In genomic region chr18:56176750-56177149, GRCh38 we compare ENCODE assay signal across 23 cellular contexts.
"Had no signal": no experiment of that assay in that cellular context is flagged by ENCODE, and none has a peak within 500 bp of the region (broad histone marks: within the 10 kb centered on the region; RNA-seq: fewer than 3 reads in every experiment).

No MANE protein-coding gene starts in this region.

- H3K27ac ChIP-seq: colonic mucosa, dorsolateral prefrontal cortex, esophagus muscularis mucosa, foreskin keratinocyte, gastroesophageal sphincter, heart right ventricle, left lung, lower lobe of right lung had no signal

- H3K9me3 ChIP-seq: colonic mucosa, esophagus muscularis mucosa, gastroesophageal sphincter, heart right ventricle, left lung, lower lobe of right lung had no signal

- H3K4me3 Mint-ChIP-seq: naive thymus-derived CD4-positive, alpha-beta T cell had no signal

- H3K27ac Mint-ChIP-seq: naive thymus-derived CD4-positive, alpha-beta T cell had no signal

- H3K27me3 Mint-ChIP-seq: naive thymus-derived CD4-positive, alpha-beta T cell had no signal

- H3K36me3 ChIP-seq: colonic mucosa, esophagus muscularis mucosa, gastroesophageal sphincter, heart right ventricle, left lung, lower lobe of right lung had no signal

- H3K36me3 Mint-ChIP-seq: naive thymus-derived CD4-positive, alpha-beta T cell had no signal

- H3K4me1 ChIP-seq: colonic mucosa, esophagus muscularis mucosa, foreskin keratinocyte, gastroesophageal sphincter, heart right ventricle, left lung, lower lobe of right lung had no signal

- H3K4me3 ChIP-seq: colonic mucosa, dorsolateral prefrontal cortex, esophagus muscularis mucosa, gastroesophageal sphincter, heart right ventricle, left lung, lower lobe of right lung had no signal

- ATAC-seq: foreskin keratinocyte; gastroesophageal sphincter; heart right ventricle; left cardiac atrium; left lung; left ventricle myocardium superior; lower lobe of right lung; naive thymus-derived CD4-positive, alpha-beta T cell had no signal

- FAIRE-seq: endothelial cell of umbilical vein, frontal cortex, islet of Langerhans, keratinocyte had no signal

- H3K27me3 ChIP-seq: colonic mucosa, esophagus muscularis mucosa, foreskin keratinocyte, gastroesophageal sphincter, heart right ventricle, left lung had no signal

- DNase-seq: colonic mucosa; dermis blood vessel endothelial cell; dorsolateral prefrontal cortex; effector CD4-positive, alpha-beta T cell; effector memory CD4-positive, alpha-beta T cell; foreskin keratinocyte; glutamatergic neuron; head of caudate nucleus; heart right ventricle; hippocampal formation; left cardiac atrium; left ventricle myocardium superior; lower lobe of right lung; mesenchymal stem cell; midbrain; naive thymus-derived CD4-positive, alpha-beta T cell had no signal
